Comparison of ENCODE assay signal across 1 cellular context in the genomic region with DNA sequence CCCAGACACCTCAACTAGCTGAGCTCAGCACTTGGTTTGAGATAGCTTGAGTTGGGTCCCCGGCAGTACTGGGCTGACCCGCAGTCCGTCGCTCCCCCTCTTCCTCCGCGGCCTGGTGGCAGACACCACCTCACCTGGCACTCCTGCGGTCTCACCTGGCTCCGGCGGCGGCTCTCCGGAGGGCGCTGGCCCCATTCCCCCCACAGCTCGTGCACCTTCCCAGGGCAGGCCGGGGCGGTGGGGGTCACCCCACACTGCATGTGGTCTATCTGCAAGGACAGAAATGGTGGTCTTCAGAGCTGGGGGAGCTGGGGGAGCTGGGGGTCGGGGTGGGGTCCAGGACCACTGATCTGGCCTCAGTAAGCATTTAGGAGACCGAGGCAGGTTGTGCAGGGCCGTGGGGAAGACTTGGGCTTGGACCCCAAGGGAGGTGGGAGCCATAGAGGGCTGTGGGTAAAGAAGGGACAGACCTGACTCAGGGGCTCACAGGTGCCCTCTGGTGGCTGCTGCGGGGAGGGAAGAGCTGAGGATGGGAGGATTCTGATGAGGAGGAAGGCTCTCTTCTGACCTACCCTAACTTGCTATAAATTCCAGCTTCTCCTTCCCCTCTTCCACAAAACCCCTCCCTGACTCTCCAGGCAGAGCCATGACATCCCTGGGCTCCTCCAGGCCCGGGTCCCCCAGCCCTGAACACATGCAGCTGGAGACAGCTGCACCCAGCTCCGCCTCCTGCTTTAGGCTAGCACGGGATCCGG.
TF ChIP-seq lines count a peak whose summit lies in the region.

No MANE protein-coding gene starts in this region.

TF ChIP-seq in HepG2, 621 proteins besides CTCF, POLR2A, EP300 and RAD21:
- peak; percentile 50 for TF ChIP-seq XRCC5 (optimal IDR thresholded peaks at IDR 0.05; ENCODE audit: low read length)
- no peak for TF ChIP-seq HCFC1 (IDR thresholded peaks at IDR 0.05; ENCODE audit: low read depth, low read length)
- TF ChIP-seq ZNF766 (CRISPR knock-in tag; IDR thresholded peaks at IDR 0.05; ENCODE audit: borderline replicate concordance): no peak
- TF ChIP-seq ONECUT2 (CRISPR knock-in tag; IDR thresholded peaks at IDR 0.05): no peak
- no peak for TF ChIP-seq ZNF256 (CRISPR knock-in tag; conservative IDR thresholded peaks at IDR 0.05)
- 0 out of 2 replicates have a peak, but pooled peaks have one; percentile 8 for TF ChIP-seq ZBTB33 (CRISPR knock-in tag; IDR thresholded peaks at IDR 0.05)
- TF ChIP-seq KLF9 (CRISPR knock-in tag; IDR thresholded peaks at IDR 0.05; ENCODE audit: low read depth): no peak
- 0 out of 2 replicates have a peak, but pooled peaks have one; percentile 17 for TF ChIP-seq KDM1A (CRISPR knock-in tag; IDR thresholded peaks at IDR 0.05)
- TF ChIP-seq KMT2B (CRISPR knock-in tag; IDR thresholded peaks at IDR 0.05): no peak
- 0 out of 2 replicates have a peak, but pooled peaks have one; percentile 64 for TF ChIP-seq ZMYM3 (CRISPR knock-in tag; IDR thresholded peaks at IDR 0.05)
- no peak for TF ChIP-seq MIER3 (CRISPR knock-in tag; IDR thresholded peaks at IDR 0.05; ENCODE audit: borderline replicate concordance)
- 0 out of 2 replicates have a peak, but pooled peaks have one; percentile 23 for TF ChIP-seq SALL1 (CRISPR knock-in tag; IDR thresholded peaks at IDR 0.05)
- peak; percentile 74 for TF ChIP-seq ZNF263 (CRISPR knock-in tag; IDR thresholded peaks at IDR 0.05)
- no peak for TF ChIP-seq ZNF350 (CRISPR knock-in tag; IDR thresholded peaks at IDR 0.05; ENCODE audit: borderline replicate concordance, low read depth)
- no peak for TF ChIP-seq GABPA (IDR thresholded peaks at IDR 0.05; ENCODE audit: low read depth, low read length)
- TF ChIP-seq GABPA (CRISPR knock-in tag; IDR thresholded peaks at IDR 0.05; ENCODE audit: low read depth): no peak
- TF ChIP-seq STAG1 (CRISPR knock-in tag; IDR thresholded peaks at IDR 0.05): peak; percentile 40
- TF ChIP-seq ZFP36 (IDR thresholded peaks at IDR 0.05; ENCODE audit: borderline replicate concordance, low read depth, low read length, partially characterized antibody): peak; percentile 46
- no peak for TF ChIP-seq ZNF335 (CRISPR knock-in tag; IDR thresholded peaks at IDR 0.05)
- no peak for TF ChIP-seq ZNF296 (CRISPR knock-in tag; conservative IDR thresholded peaks at IDR 0.05)
- no peak for TF ChIP-seq SRY (CRISPR knock-in tag; IDR thresholded peaks at IDR 0.05)
- TF ChIP-seq KDM2A (CRISPR knock-in tag; IDR thresholded peaks at IDR 0.05; ENCODE audit: borderline replicate concordance, low read depth): no peak
- TF ChIP-seq SMC3 (IDR thresholded peaks at IDR 0.05; ENCODE audit: low read length): peak; percentile 62
- TF ChIP-seq, protein P1, sequence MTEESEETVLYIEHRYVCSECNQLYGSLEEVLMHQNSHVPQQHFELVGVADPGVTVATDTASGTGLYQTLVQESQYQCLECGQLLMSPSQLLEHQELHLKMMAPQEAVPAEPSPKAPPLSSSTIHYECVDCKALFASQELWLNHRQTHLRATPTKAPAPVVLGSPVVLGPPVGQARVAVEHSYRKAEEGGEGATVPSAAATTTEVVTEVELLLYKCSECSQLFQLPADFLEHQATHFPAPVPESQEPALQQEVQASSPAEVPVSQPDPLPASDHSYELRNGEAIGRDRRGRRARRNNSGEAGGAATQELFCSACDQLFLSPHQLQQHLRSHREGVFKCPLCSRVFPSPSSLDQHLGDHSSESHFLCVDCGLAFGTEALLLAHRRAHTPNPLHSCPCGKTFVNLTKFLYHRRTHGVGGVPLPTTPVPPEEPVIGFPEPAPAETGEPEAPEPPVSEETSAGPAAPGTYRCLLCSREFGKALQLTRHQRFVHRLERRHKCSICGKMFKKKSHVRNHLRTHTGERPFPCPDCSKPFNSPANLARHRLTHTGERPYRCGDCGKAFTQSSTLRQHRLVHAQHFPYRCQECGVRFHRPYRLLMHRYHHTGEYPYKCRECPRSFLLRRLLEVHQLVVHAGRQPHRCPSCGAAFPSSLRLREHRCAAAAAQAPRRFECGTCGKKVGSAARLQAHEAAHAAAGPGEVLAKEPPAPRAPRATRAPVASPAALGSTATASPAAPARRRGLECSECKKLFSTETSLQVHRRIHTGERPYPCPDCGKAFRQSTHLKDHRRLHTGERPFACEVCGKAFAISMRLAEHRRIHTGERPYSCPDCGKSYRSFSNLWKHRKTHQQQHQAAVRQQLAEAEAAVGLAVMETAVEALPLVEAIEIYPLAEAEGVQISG (CRISPR knock-in tag; IDR thresholded peaks at IDR 0.05): peak; percentile 95
